8 cellular contexts compared by ENCODE assay signal in the genomic region with DNA sequence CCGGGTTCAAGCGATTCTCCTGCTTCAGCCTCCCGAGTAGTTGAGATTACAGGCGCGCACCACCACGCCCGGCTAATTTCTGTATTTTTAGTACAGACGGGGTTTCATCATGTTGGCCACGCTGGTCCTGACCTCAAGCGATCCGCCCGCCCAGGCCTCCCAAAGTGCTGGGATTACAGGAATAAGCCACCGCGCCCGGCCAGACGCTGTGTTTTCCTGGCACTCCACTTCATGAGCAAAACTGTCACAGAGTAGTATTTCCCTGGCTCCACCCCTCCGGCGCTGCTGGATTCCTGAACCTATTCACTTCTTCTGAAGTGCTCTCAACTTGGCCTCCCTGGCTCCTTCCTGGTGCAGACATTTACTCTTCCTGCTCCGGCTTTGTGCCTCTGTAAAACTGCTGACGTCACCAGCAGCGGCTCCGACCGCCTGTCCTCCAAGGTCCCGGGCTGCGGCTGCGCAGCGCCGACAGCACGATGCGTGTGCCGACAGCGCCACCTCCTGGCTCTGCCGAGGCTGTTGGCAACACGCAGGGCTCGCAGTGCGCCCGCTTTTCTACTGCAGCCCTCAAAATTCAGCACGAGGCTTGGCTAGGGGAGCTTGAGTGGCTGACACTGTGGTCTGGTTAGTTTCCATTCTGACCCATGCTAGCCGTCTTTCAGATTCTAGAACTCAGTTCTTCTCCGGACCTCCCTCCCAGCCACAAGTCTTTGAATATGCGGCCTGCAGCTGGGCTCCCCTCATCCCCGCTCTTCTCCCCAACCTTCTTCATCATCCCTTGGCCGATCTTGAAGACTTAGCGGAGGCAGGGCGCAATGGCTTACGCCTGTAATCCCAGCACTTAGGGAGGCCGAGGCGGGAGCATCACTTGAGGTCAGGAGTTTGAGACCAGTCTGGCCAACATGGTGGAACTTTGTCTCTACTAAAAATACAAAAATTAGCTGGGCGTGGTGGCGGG. TPM values are rescaled to one million over a fixed set of nuclear protein-coding genes. Genes with fewer than 3 reads are reported as not detected.
DNase-seq lines count a peak whose midpoint lies in the region; ATAC-seq and TF ChIP-seq lines count a peak whose summit lies in the region.

No MANE protein-coding gene starts in this region.

- H3K27ac Mint-ChIP-seq in activated naive CD8-positive, alpha-beta T cell = peak overlapping the region; percentile 91

- DNase-seq in DMS79 (lab: John Stamatoyannopoulos, UW) = peak; percentile 91
- peak; percentile 92 for DNase-seq in HCEC 1CT
- peak; percentile 86 for DNase-seq in NCI-H128 (lab: John Stamatoyannopoulos, UW; ENCODE audit: unreplicated experiment)
- DNase-seq in SKM-1 treated with dmso at 0.1 percent for 144 hours (lab: John Stamatoyannopoulos, UW; ENCODE audit: unreplicated experiment) = peak; percentile 86
- peak; percentile 80 to 96 (median 93) for DNase-seq in head of caudate nucleus
- peak; percentile 94 to 97 (median 95) for DNase-seq in ovary
- peak; percentile 76 for DNase-seq in thoracic aorta (ENCODE audit: low spot score)

- 25 to 28% (median 25%) methylated on average over 49 to 50 of the region's 50 CpGs for WGBS in ovary, 3 donors

- TF ChIP-seq POLR2A in ovary (IDR thresholded peaks at IDR 0.05) = peak; percentile 5

- ATAC-seq in thoracic aorta (ENCODE audit: insufficient number of reproducible peaks, low FRiP score, low read depth) = peak; percentile 90

- H3K36me3 ChIP-seq in ovary = no peaks in the 10 kb centered on the region
- H3K36me3 ChIP-seq in thoracic aorta = no peaks in the 10 kb centered on the region

- H3K36me3 Mint-ChIP-seq in activated naive CD8-positive, alpha-beta T cell = peaks cover 2% of the 10 kb centered on the region

- H3K27ac ChIP-seq in ovary (peak overlapping the region; percentile 33 to 79), thoracic aorta (peak overlapping the region; percentile 62 to 78)

- H3K4me3 ChIP-seq in ovary (peak overlapping the region; percentile 33), thoracic aorta (peak overlapping the region; percentile 61)

- peak overlapping the region; percentile 84 for H3K4me3 Mint-ChIP-seq in activated naive CD8-positive, alpha-beta T cell

- H3K4me1 Mint-ChIP-seq in activated naive CD8-positive, alpha-beta T cell (ENCODE audit: low read depth) = peaks cover 10% of the 10 kb centered on the region

- H3K9me3 ChIP-seq in ovary (no peaks in the 10 kb centered on the region), thoracic aorta (no peaks in the 10 kb centered on the region)

- H3K27me3 Mint-ChIP-seq in activated naive CD8-positive, alpha-beta T cell = no peaks in the 10 kb centered on the region

- no peaks in the 10 kb centered on the region for H3K9me3 Mint-ChIP-seq in activated naive CD8-positive, alpha-beta T cell (ENCODE audit: low read depth)

- H3K27me3 ChIP-seq in ovary = no peaks in the 10 kb centered on the region
- H3K27me3 ChIP-seq in thoracic aorta (replicated peaks; ENCODE audit: insufficient read depth) = no peaks in the 10 kb centered on the region

- TF ChIP-seq CTCF in ovary (IDR thresholded peaks at IDR 0.05) = peak; percentile 94 to 99 (median 98)
- TF ChIP-seq CTCF in thoracic aorta (IDR thresholded peaks at IDR 0.05) = peak; percentile 97

- no peaks in the 10 kb centered on the region for H3K4me1 ChIP-seq in ovary (ENCODE audit: insufficient read depth)
- H3K4me1 ChIP-seq in thoracic aorta (ENCODE audit: control insufficient read depth in 1 of 2, low read depth in 2 of 2) = peaks cover 0 to 5% of the 10 kb centered on the region in 2 donors

- intact Hi-C loops in head of caudate nucleus (cut with DNase I) (loop anchor here (5.0 kb wide), 1 partner anchor 192 kb away; no protein-coding TSS in a partner anchor), ovary (cut with DNase I) (loop anchor here (2.0 to 10.0 kb wide), 7 partner anchors 57 to 689 kb away; no protein-coding TSS in a partner anchor)

- peak; percentile 55 for TF ChIP-seq EP300 in ovary (IDR thresholded peaks at IDR 0.05)

RNA-seq across cellular contexts. Expression of a gene that starts 36.6 kb away (rescaled TPM):
- total RNA-seq in ovary (10 to 100 TPM; 15.4 to 23.0 (median 18.6) TPM), thoracic aorta (100 to 1,000 TPM in 1 of 2 donors, 10 to 100 TPM in 1; 53.1 to 101 TPM)
- polyA plus RNA-seq in ovary = 10 to 100 TPM; 19.6 to 62.1 TPM

Comparison
In these comparisons a context has a peak if more than half of its experiments do, and no peak if none do; other contexts are left out.
1. Peak in every context shown above with its lines: DNase-seq, ATAC-seq, H3K4me3 ChIP-seq and H3K27ac ChIP-seq.